ENCODE assay signal across 19 cellular contexts in the genomic region with DNA sequence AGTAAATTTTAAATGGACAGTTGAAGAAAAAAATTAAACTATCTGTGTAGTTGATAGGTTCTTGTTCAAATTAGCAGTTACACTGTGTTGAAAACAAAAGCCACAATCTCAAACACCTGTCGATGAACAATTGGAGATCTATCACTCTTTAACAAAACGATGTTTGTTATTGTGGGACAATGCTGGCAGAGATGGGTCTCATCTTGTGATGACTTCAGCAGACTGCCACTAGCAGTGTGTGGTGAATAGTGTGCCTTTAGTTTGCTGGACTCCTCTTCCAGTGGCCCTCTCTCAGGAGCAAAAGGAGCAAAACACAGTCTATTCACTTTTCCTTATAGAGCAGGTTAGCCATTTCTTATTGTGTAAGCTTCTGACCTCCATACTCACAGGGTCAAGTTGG.
"Had no signal": no experiment of that assay in that cellular context is flagged by ENCODE, and none has a peak within 500 bp of the region (broad histone marks: within the 10 kb centered on the region; RNA-seq: fewer than 3 reads in every experiment).

No MANE protein-coding gene starts in this region.

- H3K4me1 ChIP-seq: SJSA1, testis, upper lobe of left lung had no signal

- DNase-seq: activated B cell treated with CpG ODN at 0.5 μM for 24 hours; activated CD4-positive, alpha-beta T cell treated with anti-CD3 and anti-CD28 coated beads, Interleukin-2, amount 10 ng/mL, durations not matched to agents 24 days and 14 days; activated naive CD8-positive, alpha-beta T cell treated with anti-CD3 and anti-CD28 coated beads for 36 hours; aorta; cerebellar nuclear complex; endodermal cell; erythroblast; naive thymus-derived CD4-positive, alpha-beta T cell; right cardiac atrium; stimulated activated CD4-positive, alpha-beta T cell treated with anti-CD3 and anti-CD28 coated beads, Interleukin-4, amount 100 ng/mL, for 4 hours; stimulated activated CD8-positive, alpha-beta memory T cell treated with anti-CD3 and anti-CD28 coated beads, Interleukin-4, amount 100 ng/mL, for 48 hours; stimulated activated naive CD8-positive, alpha-beta T cell treated with anti-CD3 and anti-CD28 coated beads, Interleukin-15, Interleukin-2, amounts not matched to agents 100 U/mL and 50 U/mL, for 24 hours; SW 1271; testis had no signal

- H3K9me3 ChIP-seq: SJSA1, testis, upper lobe of left lung had no signal

- H3K27ac ChIP-seq: SJSA1, testis, upper lobe of left lung had no signal

- H3K4me3 ChIP-seq: lung, SJSA1, smooth muscle cell, testis, upper lobe of left lung had no signal

- H3K36me3 ChIP-seq: SJSA1, upper lobe of left lung had no signal

- H3K27me3 ChIP-seq: SJSA1, testis, upper lobe of left lung had no signal

- ATAC-seq: naive thymus-derived CD4-positive, alpha-beta T cell; right cardiac atrium; stimulated activated naive CD8-positive, alpha-beta T cell treated with anti-CD3 and anti-CD28 coated beads, Interleukin-15, Interleukin-2, amounts not matched to agents 100 U/mL and 50 U/mL, for 24 hours had no signal

- FAIRE-seq: islet of Langerhans had no signal
